8 cellular contexts compared by ENCODE assay signal in the genomic region with DNA sequence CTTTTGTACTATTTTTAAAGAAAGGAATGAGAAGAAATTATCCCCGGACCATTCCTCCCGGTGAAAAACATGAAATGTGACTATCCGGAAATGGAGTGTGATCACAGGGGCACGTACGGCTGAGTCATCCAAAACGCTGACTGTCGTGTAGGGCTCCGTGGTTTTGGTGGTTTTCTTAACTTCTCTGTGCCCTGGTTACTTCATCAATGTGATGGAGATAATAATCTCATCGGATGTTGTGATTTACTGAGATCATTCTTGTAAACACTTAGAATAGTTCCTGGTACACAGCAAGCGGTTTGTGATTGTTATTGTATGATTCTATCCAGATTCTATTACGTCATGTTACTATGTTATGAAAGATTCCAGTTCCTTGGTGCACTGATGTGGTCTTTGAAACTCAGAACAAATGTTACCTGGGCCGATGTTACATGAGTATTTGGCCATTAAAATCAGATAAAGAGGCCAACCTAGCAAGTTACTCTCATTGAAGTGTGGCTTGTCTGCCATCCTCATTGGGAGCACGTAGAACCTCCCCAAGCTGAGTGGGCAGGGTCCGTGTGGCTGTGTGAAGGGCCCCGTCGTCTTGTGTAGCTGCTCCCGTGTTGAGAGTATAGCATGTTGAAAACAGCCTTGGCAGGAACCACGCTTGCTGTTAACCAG.
DNase-seq lines count a peak whose midpoint lies in the region; ATAC-seq, FAIRE-seq and TF ChIP-seq lines count a peak whose summit lies in the region.

No MANE protein-coding gene starts in this region.

- H3K27me3 Mint-ChIP-seq in T-cell = no peaks in the 10 kb centered on the region
- no peaks in the 10 kb centered on the region for H3K27me3 Mint-ChIP-seq in activated naive CD8-positive, alpha-beta T cell treated with anti-CD3 and anti-CD28 coated beads, Interleukin-2, amount 50 U/mL, for 24 hours

- H3K9me3 ChIP-seq in left ventricle myocardium inferior (replicated peaks) = no peaks in the 10 kb centered on the region
- no peaks in the 10 kb centered on the region for H3K9me3 ChIP-seq in testis

- H3K4me3 ChIP-seq in left ventricle myocardium inferior (no peak overlapping the region), testis (no peak overlapping the region)

- H3K27me3 ChIP-seq in left ventricle myocardium inferior (ENCODE audit: low read depth) (no peaks in the 10 kb centered on the region), testis (no peaks in the 10 kb centered on the region)

- DNase-seq in Right ventricle myocardium superior (no peak), left ventricle myocardium inferior (no peak), T-cell (peak; percentile 18 to 88 (median 74)), myocyte (ENCODE audit: low read depth) (peak; percentile 70), testis (peak; percentile 47), D721Med (ENCODE audit: insufficient read length, low spot score) (no peak)
- peak; percentile 67 for DNase-seq in activated naive CD8-positive, alpha-beta T cell treated with anti-CD3 and anti-CD28 coated beads, Interleukin-2, amount 50 U/mL, for 24 hours

- POLR2A ChIA-PET in T-cell (lab: Charles Lee) = interaction anchor here in 1 of 2 donors (0.5 to 1.4 kb wide), 9 partner anchors 35 to 900 kb away, joined by 3 to 11 read pairs (median 3); partner anchors contain the start of genes CDC123 and NUDT5

- WGBS in testis, 2 donors = 72% methylated on average over 18 of the region's 18 CpGs

- TF ChIP-seq POLR2A in testis (IDR thresholded peaks at IDR 0.05) = no peak

- H3K36me3 Mint-ChIP-seq in T-cell = peaks cover 8% of the 10 kb centered on the region
- H3K36me3 Mint-ChIP-seq in activated naive CD8-positive, alpha-beta T cell treated with anti-CD3 and anti-CD28 coated beads, Interleukin-2, amount 50 U/mL, for 24 hours (ENCODE audit: low read depth) = peaks cover 10% of the 10 kb centered on the region

- intact Hi-C loops in Right ventricle myocardium superior (cut with DNase I) = no loop called here
- intact Hi-C loops in left ventricle myocardium inferior (cut with micrococcal nuclease) = no loop called here
- intact Hi-C loops in testis (cut with DNase I; ENCODE audit: low total_unique reads) = no loop called here

- ATAC-seq in Right ventricle myocardium superior (ENCODE audit: poor library complexity) = peak; percentile 46
- peak; percentile 81 for ATAC-seq in HG03439 (IDR thresholded peaks at IDR 0.05; ENCODE audit: unreplicated experiment)
- ATAC-seq in T-cell (replicated peaks in 1 of 4) = peak; percentile 93 to 94 (median 93)
- peak; percentile 94 for ATAC-seq in activated naive CD8-positive, alpha-beta T cell treated with anti-CD3 and anti-CD28 coated beads, Interleukin-2, amount 50 U/mL, for 24 hours

- peak overlapping the region; percentile 87 to 96 for H3K27ac Mint-ChIP-seq in T-cell
- H3K27ac Mint-ChIP-seq in activated naive CD8-positive, alpha-beta T cell treated with anti-CD3 and anti-CD28 coated beads, Interleukin-2, amount 50 U/mL, for 24 hours = peak overlapping the region; percentile 83

- CTCF ChIA-PET in T-cell (lab: Charles Lee) = interaction anchor here in 1 of 2 donors (0.9 to 1.5 kb wide), 3 partner anchors 99 to 207 kb away, joined by 3 to 4 read pairs (median 4); partner anchors contain the start of gene CAMK1D

- no peak overlapping the region for H3K27ac ChIP-seq in left ventricle myocardium inferior (replicated peaks)
- H3K27ac ChIP-seq in testis = peak overlapping the region in 1 of 2 donors; percentile 71

- peaks cover 33 to 59% (median 51%) of the 10 kb centered on the region in 3 donors for H3K4me1 Mint-ChIP-seq in T-cell
- H3K4me1 Mint-ChIP-seq in activated naive CD8-positive, alpha-beta T cell treated with anti-CD3 and anti-CD28 coated beads, Interleukin-2, amount 50 U/mL, for 24 hours = peaks cover 32% of the 10 kb centered on the region

- no peak for FAIRE-seq in D721Med (lab: Jason Lieb, UNC)

- no peaks in the 10 kb centered on the region for H3K9me3 Mint-ChIP-seq in T-cell
- peaks cover 9% of the 10 kb centered on the region for H3K9me3 Mint-ChIP-seq in activated naive CD8-positive, alpha-beta T cell treated with anti-CD3 and anti-CD28 coated beads, Interleukin-2, amount 50 U/mL, for 24 hours

- H3K4me3 Mint-ChIP-seq in T-cell = peak overlapping the region; percentile 45 to 61 (median 55)
- peak overlapping the region; percentile 70 for H3K4me3 Mint-ChIP-seq in activated naive CD8-positive, alpha-beta T cell treated with anti-CD3 and anti-CD28 coated beads, Interleukin-2, amount 50 U/mL, for 24 hours

- H3K4me1 ChIP-seq in left ventricle myocardium inferior = peaks cover 20% of the 10 kb centered on the region
- peaks cover 19% of the 10 kb centered on the region for H3K4me1 ChIP-seq in testis

- H3K36me3 ChIP-seq in left ventricle myocardium inferior = no peaks in the 10 kb centered on the region
- H3K36me3 ChIP-seq in testis (ENCODE audit: low read depth, missing control alignments) = no peaks in the 10 kb centered on the region

- TF ChIP-seq CTCF in left ventricle myocardium inferior (IDR thresholded peaks at IDR 0.05; ENCODE audit: borderline replicate concordance) = no peak
- TF ChIP-seq CTCF in testis (IDR thresholded peaks at IDR 0.05) = no peak
- no peak for TF ChIP-seq CTCF in D721Med (IDR thresholded peaks at IDR 0.05; ENCODE audit: insufficient read depth, missing control alignments)

Comparison
In these comparisons a context has a peak if more than half of its experiments do, and no peak if none do; other contexts are left out.
1. DNase-seq: peak in T-cell (34 of 34), activated naive CD8-positive, alpha-beta T cell treated with anti-CD3 and anti-CD28 coated beads, Interleukin-2, amount 50 U/mL, for 24 hours (single experiment), myocyte (single experiment) and testis (single experiment); none in Right ventricle myocardium superior (single experiment), left ventricle myocardium inferior (single experiment) and D721Med (single experiment).
2. Peak in every context shown above with its lines, with median percentiles within 50 percentile points of each other: ATAC-seq.